ENCODE assay signal across 8 cellular contexts in genomic region chr2:64404002-64404731, GRCh38. TPM values are rescaled to one million over a fixed set of nuclear protein-coding genes. Genes with fewer than 3 reads are reported as not detected.
A peak's percentile ranks its signal among the peaks of the same experiment; 100 is the strongest.
DNase-seq lines count a peak whose midpoint lies in the region; ATAC-seq, FAIRE-seq and TF ChIP-seq lines count a peak whose summit lies in the region.

No MANE protein-coding gene starts in this region.

- no peak overlapping the region for H3K27ac Mint-ChIP-seq in activated naive CD4-positive, alpha-beta T cell treated with anti-CD3 and anti-CD28 coated beads for 36 hours

- no peaks in the 10 kb centered on the region for H3K4me1 Mint-ChIP-seq in activated naive CD4-positive, alpha-beta T cell treated with anti-CD3 and anti-CD28 coated beads for 36 hours (ENCODE audit: low read depth)

- CTCF ChIA-PET in GM12878 (lab: Yijun Ruan, JAX) = interaction anchor here (1.0 kb wide), 1 partner anchor 16 kb away, joined by 3 read pairs; no protein-coding TSS in a partner anchor
- CTCF ChIA-PET in activated naive CD4-positive, alpha-beta T cell treated with anti-CD3 and anti-CD28 coated beads for 36 hours (lab: Charles Lee) = interaction anchor here (2.8 kb wide), 1 partner anchor 73 kb away, joined by 8 read pairs; no protein-coding TSS in a partner anchor

- no peak for FAIRE-seq in GM12878 (lab: Jason Lieb, UNC)

- no peaks in the 10 kb centered on the region for H3K27me3 Mint-ChIP-seq in activated naive CD4-positive, alpha-beta T cell treated with anti-CD3 and anti-CD28 coated beads for 36 hours (ENCODE audit: low read depth)

- BruUV-seq in GM12878 (replicated peaks; lab: Mats Ljungman, UMichigan) = no TSS peak

- H3K4me2 ChIP-seq in GM12878 (ENCODE audit: control insufficient read depth, insufficient read depth) = 0 out of 2 replicates have a peak overlapping the region, but pooled peaks have one; percentile 7

- H3K27me3 ChIP-seq in HUES64 (ENCODE audit: insufficient read depth, low read length) = no peaks in the 10 kb centered on the region
- H3K27me3 ChIP-seq in GM12878 (replicated peaks in 1 of 2; ENCODE audit: control insufficient read depth in 2 of 2, insufficient read depth in 2 of 2, low read length in 1 of 2) = no peaks in the 10 kb centered on the region
- H3K27me3 ChIP-seq in iPS-15b (ENCODE audit: control insufficient read depth, insufficient read depth, low read length) = no peaks in the 10 kb centered on the region
- H3K27me3 ChIP-seq in sigmoid colon = no peaks in the 10 kb centered on the region

- H3K4me3 Mint-ChIP-seq in activated naive CD4-positive, alpha-beta T cell treated with anti-CD3 and anti-CD28 coated beads for 36 hours = no peak overlapping the region

- in situ Hi-C loops in GM12878 (cut with MboI) = no loop called here

- POLR2A ChIA-PET in GM12878 (lab: Charles Lee) = no interaction called here

- H3K4me3 ChIP-seq in HUES64 (ENCODE audit: low read length) (peak overlapping the region; percentile 36), GM12878 (no peak overlapping the region), iPS-15b (ENCODE audit: low read depth, low read length) (peak overlapping the region; percentile 59), sigmoid colon (no peak overlapping the region)

- ATAC-seq in GM12878 = no peak

- WGBS in HUES64 = 22% methylated on average over 9 of the region's 9 CpGs
- 40% methylated on average over 9 of the region's 9 CpGs for WGBS in GM12878 (ENCODE audit: insufficient coverage, insufficient replicate concordance, low lambda C conversion rate, missing lambda C conversion rate)
- 8 to 31% methylated on average over 9 of the region's 9 CpGs for WGBS in sigmoid colon, 2 donors

- H3K4me1 ChIP-seq in HUES64 (ENCODE audit: insufficient read depth, low read length) (peaks cover 51% of the 10 kb centered on the region), GM12878 (ENCODE audit: control insufficient read depth, insufficient read depth, low read length) (0 out of 2 replicates have a peak, but pooled peaks cover 3% of the 10 kb centered on the region), iPS-15b (ENCODE audit: control insufficient read depth, insufficient read depth, low read length) (peaks cover 31% of the 10 kb centered on the region), sigmoid colon (peaks cover 0 to 42% (median 23%) of the 10 kb centered on the region in 4 donors)

- intact Hi-C loops in GM12878 (cut with micrococcal nuclease; ENCODE audit: unreplicated experiment) = no loop called here
- intact Hi-C loops in sigmoid colon (cut with DNase I) = loop anchor here (2.0 kb wide), 1 partner anchor 51 kb away; the partner anchor contains the start of gene LGALSL
- intact Hi-C loops in activated naive CD4-positive, alpha-beta T cell treated with anti-CD3 and anti-CD28 coated beads for 36 hours (cut with micrococcal nuclease) = no loop called here

- H3K36me3 ChIP-seq in HUES64 (ENCODE audit: insufficient read depth, low read length) = no peaks in the 10 kb centered on the region
- no peaks in the 10 kb centered on the region for H3K36me3 ChIP-seq in GM12878 (ENCODE audit: control insufficient read depth in 2 of 2, insufficient read depth in 2 of 2, low read length in 1 of 2)
- no peaks in the 10 kb centered on the region for H3K36me3 ChIP-seq in iPS-15b (ENCODE audit: control insufficient read depth, insufficient read depth, low read length)
- H3K36me3 ChIP-seq in sigmoid colon = no peaks in the 10 kb centered on the region

- no peaks in the 10 kb centered on the region for H3K79me2 ChIP-seq in GM12878 (ENCODE audit: control insufficient read depth, insufficient read depth, low read length)

- DNase-seq in GM12878 (ENCODE audit: low read depth, low spot score) (no peak), sigmoid colon (peak; percentile 90), NCI-H526 treated with DMSO at 0.1 percent for 48 hours (lab: John Stamatoyannopoulos, UW) (no peak), T1000 (lab: John Stamatoyannopoulos, UW) (no peak)
- no peak for DNase-seq in stimulated activated naive CD4-positive, alpha-beta T cell (lab: John Stamatoyannopoulos, UW)
- DNase-seq in activated naive CD4-positive, alpha-beta T cell treated with anti-CD3 and anti-CD28 coated beads for 36 hours = no peak

- no peak for TF ChIP-seq RAD21 in GM12878 (IDR thresholded peaks at IDR 0.05; ENCODE audit: insufficient read depth, low read depth, low read length)

- no peaks in the 10 kb centered on the region for H3K36me3 Mint-ChIP-seq in activated naive CD4-positive, alpha-beta T cell treated with anti-CD3 and anti-CD28 coated beads for 36 hours (ENCODE audit: low read depth)

- no peak for TF ChIP-seq POLR2A in GM12878 (IDR thresholded peaks at IDR 0.05; ENCODE audit: low read depth, low read length)
- TF ChIP-seq POLR2A in sigmoid colon (IDR thresholded peaks at IDR 0.05) = no peak

- peak overlapping the region; percentile 66 for H3K9ac ChIP-seq in HUES64 (ENCODE audit: low read depth, low read length)
- H3K9ac ChIP-seq in GM12878 (ENCODE audit: control insufficient read depth, insufficient read depth, low read length) = no peak overlapping the region
- H3K9ac ChIP-seq in iPS-15b (ENCODE audit: low read depth, low read length) = peak overlapping the region; percentile 49

- SMC1A ChIA-PET in GM12878 (lab: Charles Lee; ENCODE audit: uncharacterized antibody, unreplicated experiment) = no interaction called here

- TF ChIP-seq CTCF in GM12878 (IDR thresholded peaks at IDR 0.05 in 2 of 3, conservative IDR thresholded peaks at IDR 0.05 in 1 of 3; ENCODE audit: control insufficient read depth in 2 of 3, extremely low read depth in 1 of 3, insufficient read depth in 1 of 3, low read depth in 3 of 3, low read length in 3 of 3) (no peak), sigmoid colon (IDR thresholded peaks at IDR 0.05) (no peak)

- H4K20me1 ChIP-seq in GM12878 (ENCODE audit: control insufficient read depth, insufficient read depth) = no peaks in the 10 kb centered on the region

- H2AFZ ChIP-seq in GM12878 (ENCODE audit: control insufficient read depth, low read depth, low read length) = peak overlapping the region; percentile 53

- TF ChIP-seq EP300 in GM12878 (IDR thresholded peaks at IDR 0.05; ENCODE audit: borderline replicate concordance in 1 of 2, control insufficient read depth in 1 of 2, low read depth in 2 of 2, low read length in 2 of 2) (no peak), sigmoid colon (IDR thresholded peaks at IDR 0.05) (peak in 1 of 4 donors; percentile 11)

- RAD21 ChIA-PET in GM12878 (lab: Charles Lee; ENCODE audit: unreplicated experiment) = no interaction called here

- H3K27ac ChIP-seq in HUES64 (ENCODE audit: low read depth, low read length) = peak overlapping the region; percentile 83
- no peak overlapping the region for H3K27ac ChIP-seq in GM12878 (ENCODE audit: control insufficient read depth, insufficient read depth)
- peak overlapping the region; percentile 68 to 75 (median 73) for H3K27ac ChIP-seq in sigmoid colon

- no peaks in the 10 kb centered on the region for H3K9me3 Mint-ChIP-seq in activated naive CD4-positive, alpha-beta T cell treated with anti-CD3 and anti-CD28 coated beads for 36 hours

- H3K9me3 ChIP-seq in HUES64 (ENCODE audit: insufficient read depth, low read depth, low read length) (no peaks in the 10 kb centered on the region), GM12878 (replicated peaks; ENCODE audit: control insufficient read depth, insufficient read depth, low read length) (peaks cover 4% of the 10 kb centered on the region; the same call in 2 of the 3 replicates), iPS-15b (ENCODE audit: control insufficient read depth, insufficient read depth, low read length) (no peaks in the 10 kb centered on the region), sigmoid colon (no peaks in the 10 kb centered on the region)

TF ChIP-seq in GM12878, 131 proteins besides CTCF, POLR2A, EP300 and RAD21:
- TF ChIP-seq NR2C2 (IDR thresholded peaks at IDR 0.05; ENCODE audit: borderline replicate concordance, control insufficient read depth, insufficient read length, low read depth) (no peak), GABPA (IDR thresholded peaks at IDR 0.05; ENCODE audit: low read depth) (0 out of 2 replicates have a peak, but pooled peaks have one; percentile 48)
TF ChIP-seq in GM12878: peak in this region for 1.

RNA-seq across cellular contexts. Expression of gene LGALSL, which starts 49.8 kb away (rescaled TPM):
- 16.2 TPM for polyA plus RNA-seq in HUES64 (2013, experiment 1 of 2)
- polyA plus RNA-seq in HUES64 (2013, experiment 2 of 2) = 18.7 TPM
- 1.5 TPM in 2 replicates for total RNA-seq in GM12878 (2013; cell fraction: nucleolus; rRNA removed)
- total RNA-seq in GM12878 (2014; rRNA removed) (3.3 and 3.5 TPM in 2 replicates), GM12878 (2014; rRNA removed; fragmentation: Illumina TruSeq; extraction: Trizol) (5.9 and 6.4 TPM in 2 replicates), GM12878 (2021) (7.8 and 10.4 TPM in 2 replicates), sigmoid colon (10 to 100 TPM in 1 of 4 donors, 1 to 10 TPM in 3; 7.1 to 10.4 (median 9.0) TPM)
- 4.6 TPM for polyA plus RNA-seq in GM12878 (2011; ENCODE audit: low read depth)
- polyA plus RNA-seq in GM12878 (2011; rRNA removed) (9.1 and 9.6 TPM in 2 replicates), GM12878 (2014; fragmentation: Illumina TruSeq; extraction: Trizol) (4.9 and 8.7 TPM in 2 replicates), GM12878 (2014; fragmentation: Nextera tagmentation; extraction: Ambion mirVana) (1 to 10 TPM; 3.8 to 4.5 TPM), GM12878 (2014; rRNA removed) (4.7 and 8.5 TPM in 2 replicates), GM12878 (2016; fragmentation: Nextera tagmentation; extraction: Ambion mirVana) (1 to 10 TPM; 4.9 to 6.3 TPM), sigmoid colon (10 to 100 TPM; 11.0 to 36.0 (median 30.7) TPM)
- 7.5 and 10.3 TPM in 2 replicates for polyA plus RNA-seq in GM12878 (2011; cell fraction: cytosol; rRNA removed)
- polyA plus RNA-seq in GM12878 (2011; cell fraction: nucleus; rRNA removed) = 3.6 and 4.8 TPM in 2 replicates
- polyA plus RNA-seq in GM12878 (2012) = 2.7 and 3.9 TPM in 2 replicates
- polyA minus RNA-seq in GM12878 (2011; rRNA and poly(A)+ RNA removed) = 8.8 and 10.7 TPM in 2 replicates
- 2.5 and 3.2 TPM in 2 replicates for polyA minus RNA-seq in GM12878 (2011; cell fraction: cytosol; rRNA and poly(A)+ RNA removed)
- 0.96 and 1.2 TPM in 2 replicates for polyA minus RNA-seq in GM12878 (2011; cell fraction: nucleus; rRNA and poly(A)+ RNA removed)
- total RNA-seq in activated naive CD4-positive, alpha-beta T cell treated with anti-CD3 and anti-CD28 coated beads for 36 hours = 1 to 10 TPM; 1.0 to 1.5 TPM

Comparison
In these comparisons a context has a peak if more than half of its experiments do, and no peak if none do; other contexts are left out.
1. H3K4me3 ChIP-seq: peak in HUES64 (single experiment) and iPS-15b (single experiment); none in GM12878 (single experiment) and sigmoid colon (0 of 4).